Comparison of ENCODE assay signal across 17 cellular contexts in genomic region chr22:20799449-20799848, GRCh38. TPM values are rescaled to one million over a fixed set of nuclear protein-coding genes. Genes with fewer than 3 reads are reported as not detected.
"Had no signal": no experiment of that assay in that cellular context is flagged by ENCODE, and none has a peak within 500 bp of the region (broad histone marks: within the 10 kb centered on the region; RNA-seq: fewer than 3 reads in every experiment).

No MANE protein-coding gene starts in this region.

- H3K27me3 Mint-ChIP-seq: activated naive CD4-positive, alpha-beta T cell treated with anti-CD3 and anti-CD28 coated beads, Interleukin-2, amount 50 U/mL, for 24 hours; brain; naive thymus-derived CD4-positive, alpha-beta T cell had no signal

- H3K9me3 Mint-ChIP-seq: activated naive CD4-positive, alpha-beta T cell treated with anti-CD3 and anti-CD28 coated beads, Interleukin-2, amount 50 U/mL, for 24 hours; brain; naive thymus-derived CD4-positive, alpha-beta T cell had no signal

- H3K27ac Mint-ChIP-seq: activated naive CD4-positive, alpha-beta T cell treated with anti-CD3 and anti-CD28 coated beads, Interleukin-2, amount 50 U/mL, for 24 hours; brain had no signal

- ATAC-seq: gastrocnemius medialis; heart right ventricle; naive thymus-derived CD4-positive, alpha-beta T cell; right cardiac atrium had no signal

- H3K27ac ChIP-seq: gastrocnemius medialis, heart right ventricle, neutrophil, upper lobe of left lung had no signal

- DNase-seq: activated CD4-positive, alpha-beta T cell treated with anti-CD3 and anti-CD28 coated beads, Interleukin-2, amount 50 U/mL, for 1 hour; activated T-cell treated with anti-CD3 and anti-CD28 coated beads for 4 hours; amniotic stem cell; gastrocnemius medialis; heart right ventricle; kidney; midbrain; naive thymus-derived CD4-positive, alpha-beta T cell; right cardiac atrium; small intestine; upper lobe of left lung had no signal

- H3K4me3 ChIP-seq: gastrocnemius medialis, heart right ventricle, upper lobe of left lung had no signal

- FAIRE-seq: endothelial cell of umbilical vein, kidney, small intestine had no signal

- H3K27me3 ChIP-seq: gastrocnemius medialis, heart right ventricle, neutrophil, upper lobe of left lung had no signal

- H3K4me3 Mint-ChIP-seq: activated naive CD4-positive, alpha-beta T cell treated with anti-CD3 and anti-CD28 coated beads, Interleukin-2, amount 50 U/mL, for 24 hours; brain; naive thymus-derived CD4-positive, alpha-beta T cell had no signal

- H3K9me3 ChIP-seq: gastrocnemius medialis, heart right ventricle, neutrophil, upper lobe of left lung had no signal

- H3K4me1 ChIP-seq: gastrocnemius medialis, heart right ventricle, upper lobe of left lung had no signal

- H3K4me1 Mint-ChIP-seq: activated naive CD4-positive, alpha-beta T cell treated with anti-CD3 and anti-CD28 coated beads, Interleukin-2, amount 50 U/mL, for 24 hours; brain had no signal

RNA-seq across cellular contexts. Expression of gene SERPIND1, which starts 25.5 kb away (rescaled TPM):
- total RNA-seq: activated CD8-positive, alpha-beta memory T cell treated with anti-CD3 and anti-CD28 coated beads for 36 hours; kidney; naive thymus-derived CD4-positive, alpha-beta T cell; T-helper 2 cell treated with Interferon-gamma antibody and Interleukin-4, amounts not matched to agents 100 ng/mL and 5 ng/mL, for 36 hours had no signal
